In the genomic region with DNA sequence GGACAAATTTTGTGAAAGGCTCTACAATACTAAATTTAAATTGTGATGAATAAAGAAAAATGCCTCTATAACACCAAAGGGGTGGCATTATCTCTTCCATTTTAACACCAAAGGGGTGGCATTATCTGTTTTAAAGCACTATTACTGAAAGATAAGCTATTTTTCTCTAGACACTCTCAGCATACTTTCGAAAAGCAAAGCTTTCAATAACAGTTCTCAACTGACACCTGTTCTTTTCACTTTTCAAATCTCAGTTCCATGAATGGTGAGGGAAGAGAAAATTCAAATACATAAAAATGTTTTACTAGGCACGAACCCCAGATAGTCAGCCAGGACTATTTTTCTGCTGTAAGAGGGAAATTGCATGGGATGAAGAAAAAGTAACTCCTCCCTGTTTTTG, we compare ENCODE assay signal across 28 cellular contexts.
A peak's percentile ranks its signal among the peaks of the same experiment; 100 is the strongest.
DNase-seq lines count a peak whose midpoint lies in the region; ATAC-seq, FAIRE-seq and TF ChIP-seq lines count a peak whose summit lies in the region.
"Had no signal": no experiment of that assay in that cellular context is flagged by ENCODE, and none has a peak within 500 bp of the region (broad histone marks: within the 10 kb centered on the region; RNA-seq: fewer than 3 reads in every experiment).

No MANE protein-coding gene starts in this region.

- peak; percentile 20 for DNase-seq in GM06990 (ENCODE audit: extremely low read depth, insufficient read length)
- DNase-seq in H54 (ENCODE audit: insufficient read length, low spot score), result no peak
- peak; percentile 71 for DNase-seq in MM.1S
- DNase-seq in activated T-cell treated with anti-CD3 and anti-CD28 coated beads, Interleukin-2, amount 50 U/mL, for 4 hours, result no peak
- DNase-seq: 8988T; Calu3; CD8-positive, alpha-beta T cell; DMS153; H9; HFFc6; IMR-90; MV-4-11; NCI-H1694 treated with DMSO at 0.1 percent for 48 hours; NCI-H2081 treated with DMSO at 0.1 percent for 48 hours; NCI-H446 treated with DMSO at 0.1 percent for 48 hours; NCI-H526 treated with DMSO at 0.1 percent for 48 hours; PC-3; SHP77 treated with DMSO at 0.1 percent for 48 hours; SW 1271; T-helper 17 cell had no signal

- no peaks in the 10 kb centered on the region for H3K27me3 ChIP-seq in GM06990 (replicated peaks; ENCODE audit: control insufficient read depth, insufficient read depth, low read length)
- H3K27me3 ChIP-seq in MM.1S (replicated peaks; ENCODE audit: insufficient read depth, low read length), result no peaks in the 10 kb centered on the region
- H3K27me3 ChIP-seq: BLaER1 treated with 17β-estradiol and CSF1 and Interleukin-3, amounts not matched to agents 10 nM and 100 nM had no signal

- H3K36me3 ChIP-seq in GM06990 (ENCODE audit: control insufficient read depth, insufficient read depth, low read length) (no peaks in the 10 kb centered on the region), MM.1S (replicated peaks; ENCODE audit: insufficient read depth, low read length) (no peaks in the 10 kb centered on the region; the same call in 1 of the 2 replicates)

- TF ChIP-seq POLR2A in H54 (IDR thresholded peaks at IDR 0.05; ENCODE audit: low read depth, low read length), result no peak

- peaks cover 5% of the 10 kb centered on the region for H3K36me3 Mint-ChIP-seq in activated T-cell treated with anti-CD3 and anti-CD28 coated beads, Interleukin-2, amount 50 U/mL, for 4 hours (ENCODE audit: insufficient read depth)

- TF ChIP-seq CTCF in GM06990 (IDR thresholded peaks at IDR 0.05; ENCODE audit: insufficient read depth, low read length, poor library complexity, severe bottlenecking) (no peak), MM.1S (IDR thresholded peaks at IDR 0.05; ENCODE audit: low read length) (no peak)

- H2AFZ ChIP-seq in MM.1S (ENCODE audit: low read length), result no peak overlapping the region

- H3K9me3 ChIP-seq in MM.1S (replicated peaks; ENCODE audit: insufficient read depth, low read length), result no peaks in the 10 kb centered on the region
- H3K9me3 ChIP-seq: BLaER1 treated with 17β-estradiol and CSF1 and Interleukin-3, amounts not matched to agents 10 nM and 100 nM had no signal

- peaks cover 18% of the 10 kb centered on the region for H3K4me1 ChIP-seq in MM.1S (ENCODE audit: low read length)

- no peak overlapping the region for H3K4me3 Mint-ChIP-seq in activated T-cell treated with anti-CD3 and anti-CD28 coated beads, Interleukin-2, amount 50 U/mL, for 4 hours
- H3K4me3 Mint-ChIP-seq: CD8-positive, alpha-beta T cell; H9; HFFc6; T-helper 17 cell had no signal

- H3K4me1 Mint-ChIP-seq in activated T-cell treated with anti-CD3 and anti-CD28 coated beads, Interleukin-2, amount 50 U/mL, for 4 hours (ENCODE audit: low read depth), result no peaks in the 10 kb centered on the region
- H3K4me1 Mint-ChIP-seq: T-helper 17 cell had no signal

- FAIRE-seq in H54 (lab: Jason Lieb, UNC), result peak; percentile 66
- FAIRE-seq: G401.6 had no signal

- H3K4me3 ChIP-seq in GM06990 (replicated peaks; ENCODE audit: low read depth, low read length), result no peak overlapping the region
- H3K4me3 ChIP-seq in MM.1S (ENCODE audit: low read length), result no peak overlapping the region
- H3K4me3 ChIP-seq: BLaER1 treated with 17β-estradiol and CSF1 and Interleukin-3, amounts not matched to agents 10 nM and 100 nM; SK-N-MC had no signal

- peak overlapping the region; percentile 38 for H3K4me2 ChIP-seq in MM.1S (ENCODE audit: low read depth, low read length)
- H3K4me2 ChIP-seq: BLaER1 treated with 17β-estradiol and CSF1 and Interleukin-3, amounts not matched to agents 10 nM and 100 nM had no signal

- H4K20me1 ChIP-seq in MM.1S (ENCODE audit: insufficient read depth, low read length), result no peaks in the 10 kb centered on the region
- H4K20me1 ChIP-seq: BLaER1 treated with 17β-estradiol and CSF1 and Interleukin-3, amounts not matched to agents 10 nM and 100 nM had no signal

- no peaks in the 10 kb centered on the region for H3K9me2 ChIP-seq in MM.1S (replicated peaks; ENCODE audit: insufficient read depth, low read length)

- ATAC-seq in GM18909 (IDR thresholded peaks at IDR 0.05; ENCODE audit: poor library complexity, unreplicated experiment) (peak; percentile 64), GM21360 (IDR thresholded peaks at IDR 0.05; ENCODE audit: unreplicated experiment) (no peak), HG02763 (IDR thresholded peaks at IDR 0.05; ENCODE audit: unreplicated experiment) (no peak), GM19397 (IDR thresholded peaks at IDR 0.05; ENCODE audit: unreplicated experiment) (no peak)
- ATAC-seq in activated T-cell treated with anti-CD3 and anti-CD28 coated beads, Interleukin-2, amount 50 U/mL, for 4 hours, result no peak
- ATAC-seq: CD8-positive, alpha-beta T cell; PC-3; T-helper 17 cell had no signal

- H3K9ac ChIP-seq in MM.1S (ENCODE audit: low read length), result no peak overlapping the region
- H3K9ac ChIP-seq: BLaER1 treated with 17β-estradiol and CSF1 and Interleukin-3, amounts not matched to agents 10 nM and 100 nM had no signal

- peak overlapping the region; percentile 27 for H3K27ac ChIP-seq in MM.1S (ENCODE audit: low read length)
- H3K27ac ChIP-seq: BLaER1 treated with 17β-estradiol and CSF1 and Interleukin-3, amounts not matched to agents 10 nM and 100 nM; RWPE1; SK-N-MC had no signal

- no peaks in the 10 kb centered on the region for H3K27me3 Mint-ChIP-seq in activated T-cell treated with anti-CD3 and anti-CD28 coated beads, Interleukin-2, amount 50 U/mL, for 4 hours (ENCODE audit: low read depth)
- H3K27me3 Mint-ChIP-seq: T-helper 17 cell had no signal

- H3K79me2 ChIP-seq in MM.1S (ENCODE audit: low read length), result 0 out of 2 replicates have a peak, but pooled peaks cover 5% of the 10 kb centered on the region

- H3F3A ChIP-seq in MM.1S (ENCODE audit: insufficient read depth, low read length), result peaks cover 13% of the 10 kb centered on the region

- no peaks in the 10 kb centered on the region for H3K9me3 Mint-ChIP-seq in activated T-cell treated with anti-CD3 and anti-CD28 coated beads, Interleukin-2, amount 50 U/mL, for 4 hours
- H3K9me3 Mint-ChIP-seq: CD8-positive, alpha-beta T cell; H9; HFFc6 had no signal

Comparison
In these comparisons a context has a peak if more than half of its experiments do, and no peak if none do; other contexts are left out.
1. DNase-seq: peak in GM06990 (single experiment) and MM.1S (single experiment); none in H54 (single experiment) and activated T-cell treated with anti-CD3 and anti-CD28 coated beads, Interleukin-2, amount 50 U/mL, for 4 hours (single experiment).